In genomic region chr15:76987896-76988860, GRCh38 we compare ENCODE assay signal across 9 cellular contexts. TPM values are rescaled to one million over a fixed set of nuclear protein-coding genes. Genes with fewer than 3 reads are reported as not detected.
DNase-seq lines count a peak whose midpoint lies in the region; ATAC-seq and TF ChIP-seq lines count a peak whose summit lies in the region.
"Had no signal": no experiment of that assay in that cellular context is flagged by ENCODE, and none has a peak within 500 bp of the region (broad histone marks: within the 10 kb centered on the region; RNA-seq: fewer than 3 reads in every experiment).

No MANE protein-coding gene starts in this region.

- H3K4ac ChIP-seq in neuronal stem cell (ENCODE audit: low read length): no peak overlapping the region

- H3K9me3 Mint-ChIP-seq in CD4-positive, CD25-positive, alpha-beta regulatory T cell: no peaks in the 10 kb centered on the region
- H3K9me3 Mint-ChIP-seq in activated T-helper 17 cell treated with anti-CD3 and anti-CD28 coated beads, Interleukin-2, amount 50 U/mL, for 72 hours: no peaks in the 10 kb centered on the region

- DNase-seq in CD4-positive, CD25-positive, alpha-beta regulatory T cell: peak in 1 of 3 donors; percentile 74
- peak; percentile 84 for DNase-seq in GM20000 (ENCODE audit: low spot score)
- no peak for DNase-seq in neuronal stem cell (ENCODE audit: low spot score)
- no peak for DNase-seq in DMS 273 (lab: John Stamatoyannopoulos, UW; ENCODE audit: unreplicated experiment)
- DNase-seq in OCI-M1 (lab: John Stamatoyannopoulos, UW): no peak
- DNase-seq in H7: no peak

- peak overlapping the region; percentile 32 for H3K4me3 ChIP-seq in CD4-positive, CD25-positive, alpha-beta regulatory T cell (ENCODE audit: low read depth, low read length)
- H3K4me3 ChIP-seq in neuronal stem cell (ENCODE audit: low read length in 2 of 2) (no peak overlapping the region), H7 (ENCODE audit: insufficient read depth, low read depth, low read length) (no peak overlapping the region)

- no peak overlapping the region for H2BK15ac ChIP-seq in neuronal stem cell (ENCODE audit: low read length)

- no peaks in the 10 kb centered on the region for H3K36me3 Mint-ChIP-seq in CD4-positive, CD25-positive, alpha-beta regulatory T cell
- H3K36me3 Mint-ChIP-seq in activated T-helper 17 cell treated with anti-CD3 and anti-CD28 coated beads, Interleukin-2, amount 50 U/mL, for 72 hours (ENCODE audit: low read depth): peaks cover 8% of the 10 kb centered on the region

- no peaks in the 10 kb centered on the region for H3K27me3 ChIP-seq in CD4-positive, CD25-positive, alpha-beta regulatory T cell (ENCODE audit: control insufficient read depth, insufficient read depth, low read length)
- H3K27me3 ChIP-seq in neuronal stem cell (ENCODE audit: control insufficient read depth in 3 of 3, insufficient read depth in 3 of 3, low read depth in 1 of 3, low read length in 3 of 3) (peaks cover 0 to 39% (median 0%) of the 10 kb centered on the region in 3 experiments), H7 (ENCODE audit: control insufficient read depth, insufficient read depth, low read length) (no peaks in the 10 kb centered on the region)

- no peak overlapping the region for H2AK5ac ChIP-seq in neuronal stem cell (ENCODE audit: low read depth, low read length)

- H3K4me3 Mint-ChIP-seq in CD4-positive, CD25-positive, alpha-beta regulatory T cell: peak overlapping the region in 3 of 4 donors; percentile 62 to 74 (median 70)
- peak overlapping the region; percentile 85 for H3K4me3 Mint-ChIP-seq in activated T-helper 17 cell treated with anti-CD3 and anti-CD28 coated beads, Interleukin-2, amount 50 U/mL, for 72 hours

- no peaks in the 10 kb centered on the region for H3K36me3 ChIP-seq in CD4-positive, CD25-positive, alpha-beta regulatory T cell (ENCODE audit: control insufficient read depth, insufficient read depth, low read length)
- no peaks in the 10 kb centered on the region for H3K36me3 ChIP-seq in neuronal stem cell (replicated peaks in 1 of 2; ENCODE audit: control insufficient read depth in 2 of 2, insufficient read depth in 2 of 2, low read length in 2 of 2)
- no peaks in the 10 kb centered on the region for H3K36me3 ChIP-seq in H7 (replicated peaks; ENCODE audit: control insufficient read depth, insufficient read depth, low read length)

- H4K8ac ChIP-seq in neuronal stem cell (ENCODE audit: low read depth, low read length): peak overlapping the region; percentile 56

- H3K27ac Mint-ChIP-seq in CD4-positive, CD25-positive, alpha-beta regulatory T cell: peak overlapping the region; percentile 53 to 94 (median 87)
- peak overlapping the region; percentile 98 for H3K27ac Mint-ChIP-seq in activated T-helper 17 cell treated with anti-CD3 and anti-CD28 coated beads, Interleukin-2, amount 50 U/mL, for 72 hours

- TF ChIP-seq CTCF in GM20000 (IDR thresholded peaks at IDR 0.05; ENCODE audit: extremely low read depth, missing control alignments): no peak

- peak overlapping the region; percentile 58 for H3K18ac ChIP-seq in neuronal stem cell (ENCODE audit: low read length)

- no CpG with 5 or more reads among the region's 11 CpGs for WGBS in neuronal stem cell (ENCODE audit: extremely low coverage in 2 of 2, insufficient read length in 2 of 2, insufficient replicate concordance in 1 of 2), 2 donors

- no peak overlapping the region for H2BK120ac ChIP-seq in neuronal stem cell (ENCODE audit: low read depth, low read length)

- no peak overlapping the region for H3K23ac ChIP-seq in neuronal stem cell (ENCODE audit: low read depth, low read length, poor library complexity)

- H3K4me1 Mint-ChIP-seq in CD4-positive, CD25-positive, alpha-beta regulatory T cell: peaks cover 9 to 38% (median 13%) of the 10 kb centered on the region in 4 donors
- peaks cover 12% of the 10 kb centered on the region for H3K4me1 Mint-ChIP-seq in activated T-helper 17 cell treated with anti-CD3 and anti-CD28 coated beads, Interleukin-2, amount 50 U/mL, for 72 hours

- H4K91ac ChIP-seq in neuronal stem cell (ENCODE audit: low read depth, low read length, poor library complexity): no peak overlapping the region

- no peak overlapping the region for H3K9ac ChIP-seq in neuronal stem cell (ENCODE audit: low read depth, low read length, poor library complexity)

- H2AFZ ChIP-seq in neuronal stem cell (ENCODE audit: low read length): peak overlapping the region; percentile 9

- H3K79me1 ChIP-seq in neuronal stem cell (ENCODE audit: low read depth, low read length): no peaks in the 10 kb centered on the region

- H3K27me3 Mint-ChIP-seq in CD4-positive, CD25-positive, alpha-beta regulatory T cell: no peaks in the 10 kb centered on the region
- H3K27me3 Mint-ChIP-seq in activated T-helper 17 cell treated with anti-CD3 and anti-CD28 coated beads, Interleukin-2, amount 50 U/mL, for 72 hours: no peaks in the 10 kb centered on the region

- H2BK5ac ChIP-seq in neuronal stem cell (ENCODE audit: low read length): peak overlapping the region; percentile 55

- peak; percentile 32 to 36 for ATAC-seq in CD4-positive, CD25-positive, alpha-beta regulatory T cell (ENCODE audit: low read depth in 2 of 2)
- ATAC-seq in HG03565 (IDR thresholded peaks at IDR 0.05; ENCODE audit: unreplicated experiment): peak; percentile 75
- ATAC-seq in activated T-helper 17 cell treated with anti-CD3 and anti-CD28 coated beads, Interleukin-2, amount 50 U/mL, for 72 hours (replicated peaks): peak; percentile 92

- H3K9me3 ChIP-seq in CD4-positive, CD25-positive, alpha-beta regulatory T cell (ENCODE audit: control insufficient read depth in 2 of 2, low read length in 2 of 2): no peaks in the 10 kb centered on the region
- H3K9me3 ChIP-seq in neuronal stem cell (replicated peaks in 1 of 2; ENCODE audit: control insufficient read depth in 2 of 2, insufficient read depth in 1 of 2, low read depth in 1 of 2, low read length in 2 of 2): no peaks in the 10 kb centered on the region

- H2BK12ac ChIP-seq in neuronal stem cell (ENCODE audit: low read length): no peak overlapping the region

- peaks cover 27% of the 10 kb centered on the region for H3K4me1 ChIP-seq in CD4-positive, CD25-positive, alpha-beta regulatory T cell (ENCODE audit: control insufficient read depth, insufficient read depth, low read length, poor library complexity, severe bottlenecking)
- H3K4me1 ChIP-seq in neuronal stem cell (ENCODE audit: control insufficient read depth in 2 of 2, insufficient read depth in 1 of 2, low read depth in 1 of 2, low read length in 2 of 2): peaks cover 4 to 11% of the 10 kb centered on the region in 2 donors

- H3K27ac ChIP-seq in CD4-positive, CD25-positive, alpha-beta regulatory T cell (ENCODE audit: insufficient read depth, low read length, poor library complexity, severe bottlenecking): no peak overlapping the region
- no peak overlapping the region for H3K27ac ChIP-seq in neuronal stem cell (replicated peaks; ENCODE audit: low read length)

- no peak overlapping the region for H3K14ac ChIP-seq in neuronal stem cell (ENCODE audit: low read length)

- H3K4me2 ChIP-seq in neuronal stem cell (ENCODE audit: insufficient read depth, low read length, poor library complexity, severe bottlenecking): no peak overlapping the region

RNA-seq across cellular contexts. Expression of gene PSTPIP1, which starts 6.7 kb away (rescaled TPM):
- 169 TPM for total RNA-seq in CD4-positive, CD25-positive, alpha-beta regulatory T cell
- polyA plus RNA-seq in CD4-positive, CD25-positive, alpha-beta regulatory T cell: 10 to 100 TPM; 41.3 to 69.2 (median 45.7) TPM
- 100 to 1,000 TPM; 125 to 137 TPM for total RNA-seq in activated T-helper 17 cell treated with anti-CD3 and anti-CD28 coated beads, Interleukin-2, amount 50 U/mL, for 72 hours
- 2.0 TPM for polyA plus RNA-seq in neuronal stem cell (2013, experiment 1 of 2)
- polyA plus RNA-seq in neuronal stem cell (2013, experiment 2 of 2): 1.8 TPM
- 0.21 and 1.3 TPM in 2 replicates for total RNA-seq in H7 (2014; rRNA removed; shearing (Covaris generic))
- total RNA-seq: kidney epithelial cell had no signal

RNA-seq across cellular contexts. Expression of gene RCN2, which starts 56.6 kb away (rescaled TPM):
- total RNA-seq in CD4-positive, CD25-positive, alpha-beta regulatory T cell: 17.3 TPM
- 10 to 100 TPM; 35.8 to 47.3 (median 41.6) TPM for polyA plus RNA-seq in CD4-positive, CD25-positive, alpha-beta regulatory T cell
- total RNA-seq in activated T-helper 17 cell treated with anti-CD3 and anti-CD28 coated beads, Interleukin-2, amount 50 U/mL, for 72 hours: 10 to 100 TPM; 18.1 to 27.5 TPM
- 246 TPM for polyA plus RNA-seq in neuronal stem cell (2013, experiment 1 of 2)
- polyA plus RNA-seq in neuronal stem cell (2013, experiment 2 of 2): 252 TPM
- total RNA-seq in H7 (2014; rRNA removed; shearing (Covaris generic)): 130 and 158 TPM in 2 replicates

Comparison
In these comparisons a context has a peak if more than half of its experiments do, and no peak if none do; other contexts are left out.
1. ATAC-seq: peak in every context shown above with its lines; median percentile 92 in activated T-helper 17 cell treated with anti-CD3 and anti-CD28 coated beads, Interleukin-2, amount 50 U/mL, for 72 hours; 75 in HG03565; 34 in CD4-positive, CD25-positive, alpha-beta regulatory T cell.
2. RNA of gene PSTPIP1, which starts 6.7 kb away (total RNA-seq): 169 TPM in CD4-positive, CD25-positive, alpha-beta regulatory T cell (single experiment) and 125 to 137 TPM in activated T-helper 17 cell treated with anti-CD3 and anti-CD28 coated beads, Interleukin-2, amount 50 U/mL, for 72 hours; 0.21 to 1.3 TPM in H7; every median in the first group is over 10 times any median in the second.